10 cellular contexts compared by ENCODE assay signal in the genomic region with DNA sequence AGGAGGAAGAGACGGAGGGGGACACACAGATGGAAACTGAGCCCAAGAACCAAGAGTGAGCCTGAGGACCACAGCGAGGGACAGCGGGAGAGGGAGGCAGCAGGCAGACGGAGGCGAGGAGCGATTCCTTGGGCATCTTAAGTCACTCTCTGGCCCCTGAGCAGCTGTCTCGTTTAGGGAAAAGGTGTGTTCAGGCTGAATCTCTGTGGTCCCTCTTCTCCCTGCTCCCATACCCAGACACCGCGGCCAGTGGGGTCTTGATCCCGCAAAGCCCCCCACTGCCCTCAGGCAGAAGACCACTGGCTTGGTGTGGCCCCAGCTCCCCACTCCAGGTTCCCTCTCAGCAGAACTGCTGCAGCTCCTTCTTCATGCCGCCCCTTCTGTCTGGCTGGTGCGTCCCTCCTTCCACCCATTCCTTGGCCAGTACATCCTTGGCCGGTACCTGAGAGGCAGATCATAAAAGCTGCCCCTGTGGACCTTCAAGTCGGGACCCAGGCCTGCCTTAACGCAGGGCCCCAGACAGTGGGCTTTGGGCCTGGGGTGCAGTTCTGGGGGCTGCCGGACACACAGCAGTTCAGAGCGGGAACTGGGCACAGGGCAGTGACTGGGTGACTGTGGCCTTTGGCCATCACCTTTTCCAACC. TPM values are rescaled to one million over a fixed set of nuclear protein-coding genes. Genes with fewer than 3 reads are reported as not detected.
DNase-seq lines count a peak whose midpoint lies in the region; ATAC-seq and TF ChIP-seq lines count a peak whose summit lies in the region.
"Had no signal": no experiment of that assay in that cellular context is flagged by ENCODE, and none has a peak within 500 bp of the region (broad histone marks: within the 10 kb centered on the region; RNA-seq: fewer than 3 reads in every experiment).

No MANE protein-coding gene starts in this region.

- H3K9me3 ChIP-seq in CD4-positive, alpha-beta T cell (ENCODE audit: control insufficient read depth, low read length) = no peaks in the 10 kb centered on the region
- H3K9me3 ChIP-seq in prostate gland = no peaks in the 10 kb centered on the region
- H3K9me3 ChIP-seq in hepatocyte (ENCODE audit: low read depth) = no peaks in the 10 kb centered on the region

- TF ChIP-seq CTCF in CD4-positive, alpha-beta T cell (IDR thresholded peaks at IDR 0.05) = no peak
- no peak for TF ChIP-seq CTCF in activated B cell treated with CpG ODN at 0.5 μM for 24 hours (IDR thresholded peaks at IDR 0.05)
- no peak for TF ChIP-seq CTCF in foreskin keratinocyte (conservative IDR thresholded peaks at IDR 0.05)
- no peak for TF ChIP-seq CTCF in prostate gland (IDR thresholded peaks at IDR 0.05)
- TF ChIP-seq CTCF in hepatocyte (IDR thresholded peaks at IDR 0.05; ENCODE audit: poor library complexity) = no peak

- intact Hi-C loops in CD4-positive, alpha-beta T cell (cut with DNase I, micrococcal nuclease) = loop anchor here in 1 of 2 experiments (5.0 kb wide), 1 partner anchor 770 kb away; no protein-coding TSS in a partner anchor
- intact Hi-C loops in activated B cell treated with CpG ODN at 0.5 μM for 24 hours (cut with micrococcal nuclease) = no loop called here
- intact Hi-C loops in prostate gland (cut with DNase I) = no loop called here

- H3K36me3 ChIP-seq in prostate gland (no peaks in the 10 kb centered on the region), hepatocyte (replicated peaks; ENCODE audit: insufficient read depth, low read depth) (no peaks in the 10 kb centered on the region)

- POLR2A ChIA-PET in CD4-positive, alpha-beta T cell (lab: Charles Lee) = interaction anchor here (1.2 kb wide), 1 partner anchor 16 kb away, joined by 3 read pairs; no protein-coding TSS in a partner anchor
- POLR2A ChIA-PET in activated B cell treated with CpG ODN at 0.5 μM for 24 hours (lab: Charles Lee) = interaction anchor here (1.2 to 1.3 kb wide), 2 partner anchors 11 to 17 kb away, joined by 3 to 6 read pairs; no protein-coding TSS in a partner anchor

- H3K79me2 ChIP-seq in hepatocyte = peaks cover 19% of the 10 kb centered on the region

- peak overlapping the region; percentile 96 for H3K27ac Mint-ChIP-seq in CD4-positive, alpha-beta T cell
- H3K27ac Mint-ChIP-seq in activated B cell treated with CpG ODN at 0.5 μM for 24 hours = peak overlapping the region; percentile 83

- H3K4me2 ChIP-seq in hepatocyte = no peak overlapping the region

- peaks cover 23% of the 10 kb centered on the region for H4K20me1 ChIP-seq in hepatocyte (ENCODE audit: insufficient read depth, poor library complexity, severe bottlenecking)

- no peak for TF ChIP-seq POLR2A in prostate gland (IDR thresholded peaks at IDR 0.05)

- H3K27me3 Mint-ChIP-seq in CD4-positive, alpha-beta T cell = no peaks in the 10 kb centered on the region
- no peaks in the 10 kb centered on the region for H3K27me3 Mint-ChIP-seq in activated B cell treated with CpG ODN at 0.5 μM for 24 hours

- no peak for ATAC-seq in CD4-positive, alpha-beta T cell (ENCODE audit: poor library complexity)
- no peak for ATAC-seq in activated B cell treated with CpG ODN at 0.5 μM for 24 hours (ENCODE audit: low read depth)
- ATAC-seq in foreskin keratinocyte = no peak
- no peak for ATAC-seq in HG03457 (IDR thresholded peaks at IDR 0.05; ENCODE audit: unreplicated experiment)

- H3K4me3 ChIP-seq in prostate gland (peak overlapping the region in 1 of 2 donors; percentile 24), hepatocyte (no peak overlapping the region)

- DNase-seq in CD4-positive, alpha-beta T cell = no peak
- no peak for DNase-seq in activated B cell treated with CpG ODN at 0.5 μM for 24 hours
- no peak for DNase-seq in foreskin keratinocyte
- DNase-seq in prostate gland (ENCODE audit: low spot score) = no peak
- DNase-seq in activated effector memory CD4-positive, alpha-beta T cell treated with Interleukin-2 at 50 U/mL for 16 hours = no peak
- DNase-seq in hepatocyte (ENCODE audit: low spot score) = no peak
- no peak for DNase-seq in cerebellar nuclear complex (lab: John Stamatoyannopoulos, UW)
- DNase-seq: activated CD4-positive, CD25-positive, alpha-beta regulatory T cell treated with anti-CD3 and anti-CD28 coated beads, Interleukin-2, amount 50 U/mL, for 72 hours; DMS153 had no signal

- H3K4me1 ChIP-seq in foreskin keratinocyte = no peaks in the 10 kb centered on the region
- peaks cover 24% of the 10 kb centered on the region for H3K4me1 ChIP-seq in prostate gland (replicated peaks)
- H3K4me1 ChIP-seq in hepatocyte (ENCODE audit: insufficient read depth) = peaks cover 16% of the 10 kb centered on the region

- peaks cover 72% of the 10 kb centered on the region for H3K4me1 Mint-ChIP-seq in CD4-positive, alpha-beta T cell (ENCODE audit: low read depth)
- peaks cover 70% of the 10 kb centered on the region for H3K4me1 Mint-ChIP-seq in activated B cell treated with CpG ODN at 0.5 μM for 24 hours

- peak overlapping the region; percentile 78 for H3K4me3 Mint-ChIP-seq in CD4-positive, alpha-beta T cell
- H3K4me3 Mint-ChIP-seq in activated B cell treated with CpG ODN at 0.5 μM for 24 hours = peak overlapping the region; percentile 73

- H3K9me2 ChIP-seq in hepatocyte (replicated peaks; ENCODE audit: insufficient read depth) = no peaks in the 10 kb centered on the region

- peak overlapping the region; percentile 46 for H3K27ac ChIP-seq in CD4-positive, alpha-beta T cell (ENCODE audit: low read depth, low read length)
- peak overlapping the region; percentile 32 for H3K27ac ChIP-seq in foreskin keratinocyte
- H3K27ac ChIP-seq in prostate gland = peak overlapping the region; percentile 65 to 66
- no peak overlapping the region for H3K27ac ChIP-seq in hepatocyte

- CTCF ChIA-PET in CD4-positive, alpha-beta T cell (lab: Charles Lee) = interaction anchor here (2.8 kb wide), 2 partner anchors 18 to 21 kb away, joined by 9 to 12 read pairs; no protein-coding TSS in a partner anchor
- CTCF ChIA-PET in activated B cell treated with CpG ODN at 0.5 μM for 24 hours (lab: Charles Lee) = interaction anchor here (2.5 kb wide), 1 partner anchor 18 kb away, joined by 12 read pairs; no protein-coding TSS in a partner anchor

- 67% methylated on average over 17 of the region's 17 CpGs for WGBS in prostate gland
- 90% methylated on average over 17 of the region's 17 CpGs for WGBS in hepatocyte (ENCODE audit: low lambda C conversion rate, missing lambda C conversion rate)

- no peaks in the 10 kb centered on the region for H3K9me3 Mint-ChIP-seq in CD4-positive, alpha-beta T cell
- H3K9me3 Mint-ChIP-seq in activated B cell treated with CpG ODN at 0.5 μM for 24 hours = no peaks in the 10 kb centered on the region

- no peaks in the 10 kb centered on the region for H3K27me3 ChIP-seq in CD4-positive, alpha-beta T cell (ENCODE audit: control insufficient read depth, insufficient read depth, low read length)
- H3K27me3 ChIP-seq in foreskin keratinocyte (peaks cover 5% of the 10 kb centered on the region), prostate gland (replicated peaks; ENCODE audit: insufficient read depth) (no peaks in the 10 kb centered on the region), hepatocyte (no peaks in the 10 kb centered on the region)

- no peak overlapping the region for H2AFZ ChIP-seq in hepatocyte

- peaks cover 9% of the 10 kb centered on the region for H3K36me3 Mint-ChIP-seq in CD4-positive, alpha-beta T cell (ENCODE audit: low read depth)
- no peaks in the 10 kb centered on the region for H3K36me3 Mint-ChIP-seq in activated B cell treated with CpG ODN at 0.5 μM for 24 hours (ENCODE audit: low read depth)

RNA-seq across cellular contexts. Expression of gene RALGDS, which starts 5.8 kb away (rescaled TPM):
- 100 to 1,000 TPM; 166 to 168 TPM for total RNA-seq in CD4-positive, alpha-beta T cell
- total RNA-seq in activated B cell treated with CpG ODN at 0.5 μM for 24 hours (21.2 and 29.2 TPM in 2 replicates), foreskin keratinocyte (15.9 and 18.0 TPM in 2 replicates), prostate gland (10 to 100 TPM; 49.6 to 77.4 TPM), hepatocyte (26.9 and 30.9 TPM in 2 replicates)
- polyA plus RNA-seq in foreskin keratinocyte (11.9 and 12.7 TPM in 2 replicates), hepatocyte (48.0 and 51.7 TPM in 2 replicates)

RNA-seq across cellular contexts. Expression of gene GBGT1, which starts 36.9 kb away (rescaled TPM):
- total RNA-seq in CD4-positive, alpha-beta T cell = 1 to 10 TPM; 1.3 to 1.8 TPM
- 42.2 and 49.5 TPM in 2 replicates for total RNA-seq in activated B cell treated with CpG ODN at 0.5 μM for 24 hours
- total RNA-seq in foreskin keratinocyte = 1.7 and 3.0 TPM in 2 replicates
- polyA plus RNA-seq in foreskin keratinocyte = 1.5 and 3.0 TPM in 2 replicates
- 10 to 100 TPM; 10.7 to 14.0 TPM for total RNA-seq in prostate gland
- 10.1 and 15.5 TPM in 2 replicates for total RNA-seq in hepatocyte
- polyA plus RNA-seq in hepatocyte = 4.0 and 5.8 TPM in 2 replicates
